1 cellular context compared by ENCODE assay signal in the genomic region with DNA sequence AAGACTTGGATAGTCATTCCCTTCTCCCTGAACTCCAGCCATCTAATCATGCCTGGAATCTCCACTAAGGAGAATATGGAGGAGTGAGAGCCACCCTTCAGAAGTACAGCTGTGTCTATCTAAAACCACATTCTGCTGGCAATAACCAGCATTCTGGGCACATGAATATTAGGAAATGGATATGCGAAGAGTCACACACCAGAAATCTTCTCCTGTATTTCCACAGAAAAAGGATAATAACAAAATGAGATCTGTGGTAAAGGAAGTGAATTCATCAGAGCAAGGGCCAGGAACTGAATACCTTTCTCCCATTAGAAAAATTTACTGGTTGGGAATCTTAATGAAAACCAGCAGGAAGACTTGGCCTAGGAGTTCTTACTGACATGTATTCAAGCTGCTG.
TF ChIP-seq lines count a peak whose summit lies in the region.

No MANE protein-coding gene starts in this region.

TF ChIP-seq in IMR-90, 13 proteins besides CTCF, POLR2A, EP300 and RAD21:
- TF ChIP-seq CHD1 (IDR thresholded peaks at IDR 0.05; ENCODE audit: low read depth, low read length), result no peak
- TF ChIP-seq RCOR1 (IDR thresholded peaks at IDR 0.05; ENCODE audit: insufficient replicate concordance, low read length), result no peak
